ENCODE assay signal across 1 cellular context in the genomic region with DNA sequence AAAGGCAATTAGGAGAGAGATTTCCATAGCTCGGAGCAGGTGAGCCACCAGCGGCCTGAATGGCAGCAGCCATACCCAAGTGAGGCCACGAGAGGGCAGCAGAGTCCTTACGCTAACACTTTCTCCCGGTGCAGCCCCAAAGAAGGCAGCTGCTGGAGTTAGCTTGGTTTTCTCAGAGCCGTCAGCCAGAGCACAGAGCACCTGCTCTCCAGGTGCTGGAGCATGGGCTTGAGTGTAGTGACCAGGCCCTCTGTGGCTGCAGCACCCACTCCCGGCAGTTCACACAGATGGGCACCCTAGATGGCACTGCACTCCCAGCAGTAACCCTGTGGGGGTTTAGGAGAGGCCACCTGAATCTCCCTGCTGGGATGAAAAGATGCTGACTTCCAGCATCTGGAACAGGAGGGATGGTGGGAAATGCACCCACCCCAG.
TF ChIP-seq lines count a peak whose summit lies in the region.

No MANE protein-coding gene starts in this region.

TF ChIP-seq in HepG2, 621 proteins besides CTCF, POLR2A, EP300 and RAD21 (continued from another document and continues in another):
- TF ChIP-seq, protein P1, sequence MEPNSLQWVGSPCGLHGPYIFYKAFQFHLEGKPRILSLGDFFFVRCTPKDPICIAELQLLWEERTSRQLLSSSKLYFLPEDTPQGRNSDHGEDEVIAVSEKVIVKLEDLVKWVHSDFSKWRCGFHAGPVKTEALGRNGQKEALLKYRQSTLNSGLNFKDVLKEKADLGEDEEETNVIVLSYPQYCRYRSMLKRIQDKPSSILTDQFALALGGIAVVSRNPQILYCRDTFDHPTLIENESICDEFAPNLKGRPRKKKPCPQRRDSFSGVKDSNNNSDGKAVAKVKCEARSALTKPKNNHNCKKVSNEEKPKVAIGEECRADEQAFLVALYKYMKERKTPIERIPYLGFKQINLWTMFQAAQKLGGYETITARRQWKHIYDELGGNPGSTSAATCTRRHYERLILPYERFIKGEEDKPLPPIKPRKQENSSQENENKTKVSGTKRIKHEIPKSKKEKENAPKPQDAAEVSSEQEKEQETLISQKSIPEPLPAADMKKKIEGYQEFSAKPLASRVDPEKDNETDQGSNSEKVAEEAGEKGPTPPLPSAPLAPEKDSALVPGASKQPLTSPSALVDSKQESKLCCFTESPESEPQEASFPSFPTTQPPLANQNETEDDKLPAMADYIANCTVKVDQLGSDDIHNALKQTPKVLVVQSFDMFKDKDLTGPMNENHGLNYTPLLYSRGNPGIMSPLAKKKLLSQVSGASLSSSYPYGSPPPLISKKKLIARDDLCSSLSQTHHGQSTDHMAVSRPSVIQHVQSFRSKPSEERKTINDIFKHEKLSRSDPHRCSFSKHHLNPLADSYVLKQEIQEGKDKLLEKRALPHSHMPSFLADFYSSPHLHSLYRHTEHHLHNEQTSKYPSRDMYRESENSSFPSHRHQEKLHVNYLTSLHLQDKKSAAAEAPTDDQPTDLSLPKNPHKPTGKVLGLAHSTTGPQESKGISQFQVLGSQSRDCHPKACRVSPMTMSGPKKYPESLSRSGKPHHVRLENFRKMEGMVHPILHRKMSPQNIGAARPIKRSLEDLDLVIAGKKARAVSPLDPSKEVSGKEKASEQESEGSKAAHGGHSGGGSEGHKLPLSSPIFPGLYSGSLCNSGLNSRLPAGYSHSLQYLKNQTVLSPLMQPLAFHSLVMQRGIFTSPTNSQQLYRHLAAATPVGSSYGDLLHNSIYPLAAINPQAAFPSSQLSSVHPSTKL (CRISPR knock-in tag; IDR thresholded peaks at IDR 0.05), result no peak
- TF ChIP-seq KAT2B (IDR thresholded peaks at IDR 0.05; ENCODE audit: borderline replicate concordance, low read depth, low read length), result no peak
- TF ChIP-seq, protein P2, sequence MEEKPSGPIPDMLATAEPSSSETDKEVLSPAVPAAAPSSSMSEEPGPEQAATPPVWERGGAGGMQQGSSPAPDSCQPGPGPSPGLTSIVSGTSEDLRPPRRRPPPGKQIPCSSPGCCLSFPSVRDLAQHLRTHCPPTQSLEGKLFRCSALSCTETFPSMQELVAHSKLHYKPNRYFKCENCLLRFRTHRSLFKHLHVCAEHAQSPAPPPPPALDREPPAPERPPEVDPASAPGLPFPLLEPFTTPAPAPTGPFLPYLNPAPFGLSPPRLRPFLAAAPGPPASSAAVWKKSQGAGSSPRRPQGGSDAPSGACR (CRISPR knock-in tag; IDR thresholded peaks at IDR 0.05), result no peak
- TF ChIP-seq SIX1 (CRISPR knock-in tag; IDR thresholded peaks at IDR 0.05; ENCODE audit: borderline replicate concordance), result no peak
- TF ChIP-seq, protein P3, sequence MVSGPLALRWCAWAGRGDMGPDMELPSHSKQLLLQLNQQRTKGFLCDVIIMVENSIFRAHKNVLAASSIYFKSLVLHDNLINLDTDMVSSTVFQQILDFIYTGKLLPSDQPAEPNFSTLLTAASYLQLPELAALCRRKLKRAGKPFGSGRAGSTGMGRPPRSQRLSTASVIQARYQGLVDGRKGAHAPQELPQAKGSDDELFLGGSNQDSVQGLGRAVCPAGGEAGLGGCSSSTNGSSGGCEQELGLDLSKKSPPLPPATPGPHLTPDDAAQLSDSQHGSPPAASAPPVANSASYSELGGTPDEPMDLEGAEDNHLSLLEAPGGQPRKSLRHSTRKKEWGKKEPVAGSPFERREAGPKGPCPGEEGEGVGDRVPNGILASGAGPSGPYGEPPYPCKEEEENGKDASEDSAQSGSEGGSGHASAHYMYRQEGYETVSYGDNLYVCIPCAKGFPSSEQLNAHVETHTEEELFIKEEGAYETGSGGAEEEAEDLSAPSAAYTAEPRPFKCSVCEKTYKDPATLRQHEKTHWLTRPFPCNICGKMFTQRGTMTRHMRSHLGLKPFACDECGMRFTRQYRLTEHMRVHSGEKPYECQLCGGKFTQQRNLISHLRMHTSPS (CRISPR knock-in tag; IDR thresholded peaks at IDR 0.05; ENCODE audit: low read depth), result no peak
- no peak for TF ChIP-seq HNRNPL (IDR thresholded peaks at IDR 0.05; ENCODE audit: low read depth, low read length)
- TF ChIP-seq, protein P4, sequence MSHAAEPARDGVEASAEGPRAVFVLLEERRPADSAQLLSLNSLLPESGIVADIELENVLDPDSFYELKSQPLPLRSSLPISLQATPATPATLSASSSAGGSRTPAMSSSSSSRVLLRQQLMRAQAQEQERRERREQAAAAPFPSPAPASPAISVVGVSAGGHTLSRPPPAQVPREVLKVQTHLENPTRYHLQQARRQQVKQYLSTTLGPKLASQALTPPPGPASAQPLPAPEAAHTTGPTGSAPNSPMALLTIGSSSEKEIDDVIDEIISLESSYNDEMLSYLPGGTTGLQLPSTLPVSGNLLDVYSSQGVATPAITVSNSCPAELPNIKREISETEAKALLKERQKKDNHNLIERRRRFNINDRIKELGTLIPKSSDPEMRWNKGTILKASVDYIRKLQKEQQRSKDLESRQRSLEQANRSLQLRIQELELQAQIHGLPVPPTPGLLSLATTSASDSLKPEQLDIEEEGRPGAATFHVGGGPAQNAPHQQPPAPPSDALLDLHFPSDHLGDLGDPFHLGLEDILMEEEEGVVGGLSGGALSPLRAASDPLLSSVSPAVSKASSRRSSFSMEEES (CRISPR knock-in tag; IDR thresholded peaks at IDR 0.05), result no peak
- TF ChIP-seq ZBTB20 (CRISPR knock-in tag; IDR thresholded peaks at IDR 0.05; ENCODE audit: borderline replicate concordance, low read depth), result no peak
- no peak for TF ChIP-seq FLYWCH1 (CRISPR knock-in tag; IDR thresholded peaks at IDR 0.05)
- 0 out of 2 replicates have a peak, but pooled peaks have one; percentile 49 for TF ChIP-seq ZNF737 (CRISPR knock-in tag; IDR thresholded peaks at IDR 0.05; ENCODE audit: borderline replicate concordance)
- TF ChIP-seq NR1H2 (CRISPR knock-in tag; IDR thresholded peaks at IDR 0.05; ENCODE audit: borderline replicate concordance, low read depth), result no peak
- TF ChIP-seq ZBTB1 (CRISPR knock-in tag; IDR thresholded peaks at IDR 0.05; ENCODE audit: borderline replicate concordance), result no peak
- TF ChIP-seq, protein P5, sequence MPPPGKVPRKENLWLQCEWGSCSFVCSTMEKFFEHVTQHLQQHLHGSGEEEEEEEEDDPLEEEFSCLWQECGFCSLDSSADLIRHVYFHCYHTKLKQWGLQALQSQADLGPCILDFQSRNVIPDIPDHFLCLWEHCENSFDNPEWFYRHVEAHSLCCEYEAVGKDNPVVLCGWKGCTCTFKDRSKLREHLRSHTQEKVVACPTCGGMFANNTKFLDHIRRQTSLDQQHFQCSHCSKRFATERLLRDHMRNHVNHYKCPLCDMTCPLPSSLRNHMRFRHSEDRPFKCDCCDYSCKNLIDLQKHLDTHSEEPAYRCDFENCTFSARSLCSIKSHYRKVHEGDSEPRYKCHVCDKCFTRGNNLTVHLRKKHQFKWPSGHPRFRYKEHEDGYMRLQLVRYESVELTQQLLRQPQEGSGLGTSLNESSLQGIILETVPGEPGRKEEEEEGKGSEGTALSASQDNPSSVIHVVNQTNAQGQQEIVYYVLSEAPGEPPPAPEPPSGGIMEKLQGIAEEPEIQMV (CRISPR knock-in tag; IDR thresholded peaks at IDR 0.05; ENCODE audit: low read depth), result no peak
- TF ChIP-seq SCMH1 (CRISPR knock-in tag; IDR thresholded peaks at IDR 0.05; ENCODE audit: borderline replicate concordance), result no peak
- no peak for TF ChIP-seq ZNF225 (CRISPR knock-in tag; IDR thresholded peaks at IDR 0.05)
- no peak for TF ChIP-seq ZBTB21 (CRISPR knock-in tag; IDR thresholded peaks at IDR 0.05)
- TF ChIP-seq, protein P6, sequence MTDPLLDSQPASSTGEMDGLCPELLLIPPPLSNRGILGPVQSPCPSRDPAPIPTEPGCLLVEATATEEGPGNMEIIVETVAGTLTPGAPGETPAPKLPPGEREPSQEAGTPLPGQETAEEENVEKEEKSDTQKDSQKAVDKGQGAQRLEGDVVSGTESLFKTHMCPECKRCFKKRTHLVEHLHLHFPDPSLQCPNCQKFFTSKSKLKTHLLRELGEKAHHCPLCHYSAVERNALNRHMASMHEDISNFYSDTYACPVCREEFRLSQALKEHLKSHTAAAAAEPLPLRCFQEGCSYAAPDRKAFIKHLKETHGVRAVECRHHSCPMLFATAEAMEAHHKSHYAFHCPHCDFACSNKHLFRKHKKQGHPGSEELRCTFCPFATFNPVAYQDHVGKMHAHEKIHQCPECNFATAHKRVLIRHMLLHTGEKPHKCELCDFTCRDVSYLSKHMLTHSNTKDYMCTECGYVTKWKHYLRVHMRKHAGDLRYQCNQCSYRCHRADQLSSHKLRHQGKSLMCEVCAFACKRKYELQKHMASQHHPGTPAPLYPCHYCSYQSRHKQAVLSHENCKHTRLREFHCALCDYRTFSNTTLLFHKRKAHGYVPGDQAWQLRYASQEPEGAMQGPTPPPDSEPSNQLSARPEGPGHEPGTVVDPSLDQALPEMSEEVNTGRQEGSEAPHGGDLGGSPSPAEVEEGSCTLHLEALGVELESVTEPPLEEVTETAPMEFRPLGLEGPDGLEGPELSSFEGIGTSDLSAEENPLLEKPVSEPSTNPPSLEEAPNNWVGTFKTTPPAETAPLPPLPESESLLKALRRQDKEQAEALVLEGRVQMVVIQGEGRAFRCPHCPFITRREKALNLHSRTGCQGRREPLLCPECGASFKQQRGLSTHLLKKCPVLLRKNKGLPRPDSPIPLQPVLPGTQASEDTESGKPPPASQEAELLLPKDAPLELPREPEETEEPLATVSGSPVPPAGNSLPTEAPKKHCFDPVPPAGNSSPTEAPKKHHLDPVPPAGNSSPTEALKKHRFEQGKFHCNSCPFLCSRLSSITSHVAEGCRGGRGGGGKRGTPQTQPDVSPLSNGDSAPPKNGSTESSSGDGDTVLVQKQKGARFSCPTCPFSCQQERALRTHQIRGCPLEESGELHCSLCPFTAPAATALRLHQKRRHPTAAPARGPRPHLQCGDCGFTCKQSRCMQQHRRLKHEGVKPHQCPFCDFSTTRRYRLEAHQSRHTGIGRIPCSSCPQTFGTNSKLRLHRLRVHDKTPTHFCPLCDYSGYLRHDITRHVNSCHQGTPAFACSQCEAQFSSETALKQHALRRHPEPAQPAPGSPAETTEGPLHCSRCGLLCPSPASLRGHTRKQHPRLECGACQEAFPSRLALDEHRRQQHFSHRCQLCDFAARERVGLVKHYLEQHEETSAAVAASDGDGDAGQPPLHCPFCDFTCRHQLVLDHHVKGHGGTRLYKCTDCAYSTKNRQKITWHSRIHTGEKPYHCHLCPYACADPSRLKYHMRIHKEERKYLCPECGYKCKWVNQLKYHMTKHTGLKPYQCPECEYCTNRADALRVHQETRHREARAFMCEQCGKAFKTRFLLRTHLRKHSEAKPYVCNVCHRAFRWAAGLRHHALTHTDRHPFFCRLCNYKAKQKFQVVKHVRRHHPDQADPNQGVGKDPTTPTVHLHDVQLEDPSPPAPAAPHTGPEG (CRISPR knock-in tag; IDR thresholded peaks at IDR 0.05), result no peak
- TF ChIP-seq, protein P7, sequence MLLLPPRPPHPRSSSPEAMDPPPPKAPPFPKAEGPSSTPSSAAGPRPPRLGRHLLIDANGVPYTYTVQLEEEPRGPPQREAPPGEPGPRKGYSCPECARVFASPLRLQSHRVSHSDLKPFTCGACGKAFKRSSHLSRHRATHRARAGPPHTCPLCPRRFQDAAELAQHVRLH (CRISPR knock-in tag; IDR thresholded peaks at IDR 0.05; ENCODE audit: borderline replicate concordance, low read depth), result no peak
- TF ChIP-seq ESRRA (CRISPR knock-in tag; IDR thresholded peaks at IDR 0.05; ENCODE audit: low read depth), result no peak
- TF ChIP-seq, protein P8, sequence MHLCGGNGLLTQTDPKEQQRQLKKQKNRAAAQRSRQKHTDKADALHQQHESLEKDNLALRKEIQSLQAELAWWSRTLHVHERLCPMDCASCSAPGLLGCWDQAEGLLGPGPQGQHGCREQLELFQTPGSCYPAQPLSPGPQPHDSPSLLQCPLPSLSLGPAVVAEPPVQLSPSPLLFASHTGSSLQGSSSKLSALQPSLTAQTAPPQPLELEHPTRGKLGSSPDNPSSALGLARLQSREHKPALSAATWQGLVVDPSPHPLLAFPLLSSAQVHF (CRISPR knock-in tag; IDR thresholded peaks at IDR 0.05), result no peak
- peak; percentile 11 for TF ChIP-seq ZFP36 (IDR thresholded peaks at IDR 0.05; ENCODE audit: borderline replicate concordance, low read depth, low read length, partially characterized antibody)
- TF ChIP-seq TCF12 (IDR thresholded peaks at IDR 0.05), result no peak
- no peak for TF ChIP-seq TCF12 (CRISPR knock-in tag; IDR thresholded peaks at IDR 0.05)
- TF ChIP-seq PAX8 (CRISPR knock-in tag; IDR thresholded peaks at IDR 0.05; ENCODE audit: borderline replicate concordance), result no peak
- no peak for TF ChIP-seq SATB2 (CRISPR knock-in tag; IDR thresholded peaks at IDR 0.05)
- TF ChIP-seq ZSCAN25 (CRISPR knock-in tag; IDR thresholded peaks at IDR 0.05), result no peak
- TF ChIP-seq, protein P9, sequence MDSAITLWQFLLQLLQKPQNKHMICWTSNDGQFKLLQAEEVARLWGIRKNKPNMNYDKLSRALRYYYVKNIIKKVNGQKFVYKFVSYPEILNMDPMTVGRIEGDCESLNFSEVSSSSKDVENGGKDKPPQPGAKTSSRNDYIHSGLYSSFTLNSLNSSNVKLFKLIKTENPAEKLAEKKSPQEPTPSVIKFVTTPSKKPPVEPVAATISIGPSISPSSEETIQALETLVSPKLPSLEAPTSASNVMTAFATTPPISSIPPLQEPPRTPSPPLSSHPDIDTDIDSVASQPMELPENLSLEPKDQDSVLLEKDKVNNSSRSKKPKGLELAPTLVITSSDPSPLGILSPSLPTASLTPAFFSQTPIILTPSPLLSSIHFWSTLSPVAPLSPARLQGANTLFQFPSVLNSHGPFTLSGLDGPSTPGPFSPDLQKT (CRISPR knock-in tag; IDR thresholded peaks at IDR 0.05; ENCODE audit: borderline replicate concordance), result no peak
- TF ChIP-seq, protein P10, sequence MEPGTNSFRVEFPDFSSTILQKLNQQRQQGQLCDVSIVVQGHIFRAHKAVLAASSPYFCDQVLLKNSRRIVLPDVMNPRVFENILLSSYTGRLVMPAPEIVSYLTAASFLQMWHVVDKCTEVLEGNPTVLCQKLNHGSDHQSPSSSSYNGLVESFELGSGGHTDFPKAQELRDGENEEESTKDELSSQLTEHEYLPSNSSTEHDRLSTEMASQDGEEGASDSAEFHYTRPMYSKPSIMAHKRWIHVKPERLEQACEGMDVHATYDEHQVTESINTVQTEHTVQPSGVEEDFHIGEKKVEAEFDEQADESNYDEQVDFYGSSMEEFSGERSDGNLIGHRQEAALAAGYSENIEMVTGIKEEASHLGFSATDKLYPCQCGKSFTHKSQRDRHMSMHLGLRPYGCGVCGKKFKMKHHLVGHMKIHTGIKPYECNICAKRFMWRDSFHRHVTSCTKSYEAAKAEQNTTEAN (CRISPR knock-in tag; conservative IDR thresholded peaks at IDR 0.05), result no peak
- no peak for TF ChIP-seq ZNF317 (CRISPR knock-in tag; IDR thresholded peaks at IDR 0.05)
- no peak for TF ChIP-seq ZBTB3 (CRISPR knock-in tag; IDR thresholded peaks at IDR 0.05; ENCODE audit: borderline replicate concordance, low read depth)
- no peak for TF ChIP-seq HMGA1 (CRISPR knock-in tag; conservative IDR thresholded peaks at IDR 0.05)
